Comparison of ENCODE assay signal across 21 cellular contexts in the genomic region with DNA sequence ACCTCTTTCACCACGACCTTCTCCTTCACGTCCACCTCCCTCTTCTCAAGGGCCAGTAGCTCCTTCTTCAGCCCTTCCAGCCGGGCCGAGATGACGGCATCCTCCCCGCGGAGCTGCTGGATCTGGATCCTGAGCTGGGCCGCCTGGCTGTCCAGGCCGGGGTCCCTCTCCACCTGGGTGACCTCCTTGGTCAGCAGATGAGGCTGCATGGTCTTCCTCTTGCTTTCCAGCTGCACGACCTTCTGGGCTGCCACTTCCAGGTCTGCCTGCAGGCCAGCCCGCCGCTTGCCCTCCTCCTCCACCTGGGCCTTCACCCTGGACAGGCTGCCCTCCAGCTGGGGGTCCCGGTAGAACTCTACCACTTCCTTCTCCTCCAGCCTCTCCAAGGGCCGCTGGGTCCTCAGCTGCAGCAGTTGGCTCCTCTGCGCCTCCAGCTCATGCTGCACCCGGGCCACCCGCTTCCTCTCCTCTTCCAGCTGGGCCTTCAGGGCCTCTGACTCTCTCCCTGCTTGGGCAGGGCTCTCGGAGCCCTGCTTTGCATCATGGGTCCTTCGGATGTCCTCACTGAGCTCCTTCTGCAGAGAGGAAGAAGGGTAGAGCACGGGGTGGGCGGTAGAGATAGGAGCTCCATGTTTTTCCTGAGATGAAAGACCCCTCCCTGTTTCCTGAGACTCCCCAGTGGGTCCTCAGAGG.
"Had no signal": no experiment of that assay in that cellular context is flagged by ENCODE, and none has a peak within 500 bp of the region (broad histone marks: within the 10 kb centered on the region; RNA-seq: fewer than 3 reads in every experiment).

No MANE protein-coding gene starts in this region.

- H3K36me3 ChIP-seq: colonic mucosa, ovary, right atrium auricular region had no signal

- H3K4me1 ChIP-seq: colonic mucosa, right atrium auricular region, thyroid gland, upper lobe of right lung had no signal

- H3K27me3 Mint-ChIP-seq: naive thymus-derived CD4-positive, alpha-beta T cell; stimulated activated naive CD8-positive, alpha-beta T cell treated with anti-CD3 and anti-CD28 coated beads, Interleukin-15, Interleukin-2, amounts not matched to agents 100 ng/mL and 50 ng/mL, for 24 hours had no signal

- H3K9me3 ChIP-seq: colonic mucosa, ovary, psoas muscle, right atrium auricular region, thyroid gland, upper lobe of right lung had no signal

- DNase-seq: activated CD4-positive, alpha-beta T cell treated with anti-CD3 and anti-CD28 coated beads for 4 hours; activated CD4-positive, alpha-beta T cell treated with anti-CD3 and anti-CD28 coated beads, Interleukin-2, amount 50 U/mL, for 48 hours; activated CD4-positive, CD25-positive, alpha-beta regulatory T cell; activated naive CD4-positive, alpha-beta T cell treated with anti-CD3 and anti-CD28 coated beads for 36 hours; activated T-cell treated with anti-CD3 and anti-CD28 coated beads, Interleukin-2, amount 50 U/mL, for 48 hours; amygdala; colonic mucosa; endodermal cell; naive thymus-derived CD4-positive, alpha-beta T cell; ovary; psoas muscle; stimulated activated CD4-positive, alpha-beta T cell treated with anti-CD3 and anti-CD28 coated beads, Interleukin-4, amount 100 ng/mL, for 24 hours; substantia nigra; thyroid gland; upper lobe of right lung had no signal

- H3K27ac Mint-ChIP-seq: activated naive CD4-positive, alpha-beta T cell treated with anti-CD3 and anti-CD28 coated beads for 36 hours; endodermal cell; naive thymus-derived CD4-positive, alpha-beta T cell; stimulated activated naive CD8-positive, alpha-beta T cell treated with anti-CD3 and anti-CD28 coated beads, Interleukin-15, Interleukin-2, amounts not matched to agents 100 ng/mL and 50 ng/mL, for 24 hours; T-helper 1 cell treated with Interleukin-12 subunit alpha and Interleukin-12 subunit beta and Interleukin-4 antibody, amounts not matched to agents 30 μg/mL and 1 μg/mL, for 36 hours had no signal

- H3K27ac ChIP-seq: colonic mucosa, epithelial cell of prostate, ovary, psoas muscle, right atrium auricular region, thyroid gland, upper lobe of right lung had no signal

- H3K27me3 ChIP-seq: colonic mucosa, ovary, right atrium auricular region, thyroid gland, upper lobe of right lung had no signal

- H3K9me3 Mint-ChIP-seq: activated naive CD4-positive, alpha-beta T cell treated with anti-CD3 and anti-CD28 coated beads for 36 hours; endodermal cell; stimulated activated naive CD8-positive, alpha-beta T cell treated with anti-CD3 and anti-CD28 coated beads, Interleukin-15, Interleukin-2, amounts not matched to agents 100 ng/mL and 50 ng/mL, for 24 hours; T-helper 1 cell treated with Interleukin-12 subunit alpha and Interleukin-12 subunit beta and Interleukin-4 antibody, amounts not matched to agents 30 μg/mL and 1 μg/mL, for 36 hours had no signal

- H3K4me3 Mint-ChIP-seq: activated naive CD4-positive, alpha-beta T cell treated with anti-CD3 and anti-CD28 coated beads for 36 hours; endodermal cell; naive thymus-derived CD4-positive, alpha-beta T cell; stimulated activated naive CD8-positive, alpha-beta T cell treated with anti-CD3 and anti-CD28 coated beads, Interleukin-15, Interleukin-2, amounts not matched to agents 100 ng/mL and 50 ng/mL, for 24 hours; T-helper 1 cell treated with Interleukin-12 subunit alpha and Interleukin-12 subunit beta and Interleukin-4 antibody, amounts not matched to agents 30 μg/mL and 1 μg/mL, for 36 hours had no signal

- H3K4me3 ChIP-seq: colonic mucosa, lung, ovary, psoas muscle, right atrium auricular region, thyroid gland, upper lobe of right lung had no signal

- ATAC-seq: left lobe of liver; naive thymus-derived CD4-positive, alpha-beta T cell; psoas muscle; upper lobe of right lung had no signal
